In the genomic region with DNA sequence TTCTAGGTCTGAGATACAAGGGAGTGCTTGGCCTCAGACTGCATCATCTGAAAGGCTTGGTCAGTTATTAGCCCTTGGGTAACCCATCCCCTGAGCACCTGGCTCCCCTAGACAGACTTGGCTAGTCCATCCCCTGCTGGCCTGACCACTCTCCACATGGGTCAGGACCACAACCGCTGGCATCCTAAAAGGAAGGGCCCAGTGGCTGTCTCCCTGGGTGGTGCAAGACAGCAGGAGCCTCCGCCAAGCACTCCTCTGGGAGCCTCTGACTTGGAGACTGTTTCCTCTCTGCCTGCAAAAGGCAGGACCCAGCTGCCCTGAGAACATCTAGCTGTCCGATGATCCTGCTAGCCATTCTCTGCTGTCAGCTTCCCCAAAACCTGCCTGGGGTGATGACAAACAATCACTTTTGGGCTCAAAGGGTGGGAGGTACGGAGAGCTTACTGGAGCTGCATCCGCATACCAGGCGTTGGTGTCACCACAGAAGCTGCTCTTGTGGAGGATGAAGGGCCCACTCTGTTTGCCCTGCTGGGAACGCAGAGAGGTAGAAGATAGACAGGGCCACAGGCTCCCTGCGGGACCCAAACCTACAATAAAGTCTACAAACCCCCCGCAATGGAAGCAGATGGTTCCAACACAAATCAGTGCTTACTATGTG, we compare ENCODE assay signal across 1 cellular context.
TF ChIP-seq lines count a peak whose summit lies in the region.

No MANE protein-coding gene starts in this region.

TF ChIP-seq in H1, 55 proteins besides CTCF, POLR2A, EP300 and RAD21:
- no peak for TF ChIP-seq CREB1 (IDR thresholded peaks at IDR 0.05)
- no peak for TF ChIP-seq SUZ12 (IDR thresholded peaks at IDR 0.05; ENCODE audit: low read length)
- TF ChIP-seq SIN3A (conservative IDR thresholded peaks at IDR 0.05 in 1 of 2, IDR thresholded peaks at IDR 0.05 in 1 of 2; ENCODE audit: low read depth in 1 of 2, low read length in 2 of 2): no peak
- no peak for TF ChIP-seq BRCA1 (IDR thresholded peaks at IDR 0.05; ENCODE audit: low read depth, low read length)
- TF ChIP-seq CTBP2 (IDR thresholded peaks at IDR 0.05; ENCODE audit: borderline replicate concordance, insufficient read depth, insufficient read length, low read length): no peak
- TF ChIP-seq TAF7 (optimal IDR thresholded peaks at IDR 0.05; ENCODE audit: borderline replicate concordance, low read depth, low read length): no peak
- no peak for TF ChIP-seq ATF3 (IDR thresholded peaks at IDR 0.05; ENCODE audit: insufficient read depth, low read depth, low read length)
- TF ChIP-seq RBBP5 (IDR thresholded peaks at IDR 0.05; ENCODE audit: borderline replicate concordance, low read depth, low read length): no peak
- TF ChIP-seq HDAC2 (IDR thresholded peaks at IDR 0.05; ENCODE audit: borderline replicate concordance in 1 of 2, low read depth in 2 of 2, low read length in 2 of 2): no peak
- TF ChIP-seq KDM1A (IDR thresholded peaks at IDR 0.05; ENCODE audit: borderline replicate concordance, low read length): no peak
- TF ChIP-seq PHF8 (conservative IDR thresholded peaks at IDR 0.05; ENCODE audit: low read depth, low read length): no peak
- TF ChIP-seq JUND (IDR thresholded peaks at IDR 0.05; ENCODE audit: low read length): no peak
- TF ChIP-seq TCF12 (IDR thresholded peaks at IDR 0.05; ENCODE audit: low read depth, low read length): no peak
- TF ChIP-seq CEBPB (IDR thresholded peaks at IDR 0.05; ENCODE audit: low read depth, low read length): no peak
- no peak for TF ChIP-seq RNF2 (IDR thresholded peaks at IDR 0.05; ENCODE audit: borderline replicate concordance, low read depth, low read length, missing control alignments, poor library complexity, severe bottlenecking)
- TF ChIP-seq ZNF274 (IDR thresholded peaks at IDR 0.05; ENCODE audit: borderline replicate concordance, extremely low read depth, low read length): no peak
- TF ChIP-seq SRF (IDR thresholded peaks at IDR 0.05; ENCODE audit: low read depth, low read length): no peak
- no peak for TF ChIP-seq TBP (IDR thresholded peaks at IDR 0.05; ENCODE audit: low read depth, low read length)
